In genomic region chr3:10524270-10524669, GRCh38 we compare ENCODE assay signal across 29 cellular contexts. TPM values are rescaled to one million over a fixed set of nuclear protein-coding genes. Genes with fewer than 3 reads are reported as not detected.
"Had no signal": no experiment of that assay in that cellular context is flagged by ENCODE, and none has a peak within 500 bp of the region (broad histone marks: within the 10 kb centered on the region; RNA-seq: fewer than 3 reads in every experiment).

No MANE protein-coding gene starts in this region.

- ATAC-seq: activated CD4-positive, alpha-beta T cell treated with anti-CD3 and anti-CD28 coated beads for 36 hours; activated CD8-positive, alpha-beta T cell treated with anti-CD3 and anti-CD28 coated beads, Interleukin-2, amount 10 ng/mL, durations not matched to agents 7 days and 5 days; activated naive CD4-positive, alpha-beta T cell treated with anti-CD3 and anti-CD28 coated beads, Interleukin-2, amount 50 U/mL, for 72 hours; activated naive CD8-positive, alpha-beta T cell treated with anti-CD3 and anti-CD28 coated beads, Interleukin-2, amount 50 U/mL, for 24 hours; activated T-cell treated with anti-CD3 and anti-CD28 coated beads, Interleukin-2, amount 50 U/mL, for 72 hours; Panc1; Right ventricle myocardium inferior had no signal

- H3K9ac ChIP-seq: SK-N-SH had no signal

- H3K27ac ChIP-seq: WERI-Rb-1 had no signal

- H3K4me2 ChIP-seq: SK-N-SH had no signal

- DNase-seq: activated CD4-positive, alpha-beta T cell treated with anti-CD3 and anti-CD28 coated beads for 36 hours; activated CD8-positive, alpha-beta T cell treated with anti-CD3 and anti-CD28 coated beads, Interleukin-2, amount 10 ng/mL, durations not matched to agents 7 days and 5 days; activated naive CD4-positive, alpha-beta T cell treated with Interleukin-2 at 50 U/mL for 16 hours; activated naive CD8-positive, alpha-beta T cell treated with anti-CD3 and anti-CD28 coated beads, Interleukin-2, amount 50 U/mL, for 24 hours; activated T-cell treated with anti-CD3 and anti-CD28 coated beads, Interleukin-2, amount 50 U/mL, for 72 hours; amniotic stem cell; IMR-90; KG1; NCI-H1048; NCI-H1417; NCI-H1930; NCI-H2107; NCI-H2171 treated with DMSO at 0.1 percent for 48 hours; NCI-H345; NCI-H510A; NCI-H526 treated with DMSO at 0.1 percent for 48 hours; NK-92 treated with Interleukin-12 subunit alpha and Interleukin-12 subunit beta, amount 100 ng/mL, for 24 hours; OCI-M1; RPMI8226; SK-N-SH; T-helper 1 cell; WERI-Rb-1 had no signal

- FAIRE-seq: astrocyte had no signal

- H3K36me3 ChIP-seq: WERI-Rb-1 had no signal

- H3K9me3 ChIP-seq: SK-N-SH had no signal

RNA-seq across cellular contexts. Expression of gene ATP2B2, which starts 18.9 kb away (rescaled TPM):
- total RNA-seq: activated CD8-positive, alpha-beta T cell treated with anti-CD3 and anti-CD28 coated beads, Interleukin-2, amount 10 ng/mL, durations not matched to agents 7 days and 5 days; activated naive CD4-positive, alpha-beta T cell treated with anti-CD3 and anti-CD28 coated beads, Interleukin-2, amount 50 U/mL, for 72 hours; activated T-cell treated with anti-CD3 and anti-CD28 coated beads, Interleukin-2, amount 50 U/mL, for 72 hours; LHCN-M2; M059J; T-helper 2 cell treated with Interferon-gamma antibody and Interleukin-4, amounts not matched to agents 100 ng/mL and 5 ng/mL, for 36 hours had no signal
